Comparison of ENCODE assay signal across 1 cellular context in genomic region chr14:75648066-75648838, GRCh38.
A peak's percentile ranks its signal among the peaks of the same experiment; 100 is the strongest.
TF ChIP-seq lines count a peak whose summit lies in the region.

No MANE protein-coding gene starts in this region.

TF ChIP-seq in HepG2, 621 proteins besides CTCF, POLR2A, EP300 and RAD21 (continued from another document and continues in another):
- TF ChIP-seq HNF1B (CRISPR knock-in tag; IDR thresholded peaks at IDR 0.05) (peak; percentile 94), ZSCAN12 (CRISPR knock-in tag; IDR thresholded peaks at IDR 0.05) (no peak), KLF15 (CRISPR knock-in tag; IDR thresholded peaks at IDR 0.05; ENCODE audit: borderline replicate concordance) (no peak), ZNF615 (CRISPR knock-in tag; IDR thresholded peaks at IDR 0.05; ENCODE audit: borderline replicate concordance) (peak; percentile 71; the same call in 1 of the 2 replicates), GABPA (IDR thresholded peaks at IDR 0.05; ENCODE audit: low read depth, low read length) (no peak), GABPA (CRISPR knock-in tag; IDR thresholded peaks at IDR 0.05; ENCODE audit: low read depth) (no peak; the same call in 1 of the 2 replicates), GATA4 (IDR thresholded peaks at IDR 0.05; ENCODE audit: borderline replicate concordance, low read depth) (peak; percentile 79; the same call in 1 of the 2 replicates), ZNF761 (CRISPR knock-in tag; conservative IDR thresholded peaks at IDR 0.05) (no peak), CREB3 (CRISPR knock-in tag; IDR thresholded peaks at IDR 0.05) (no peak), ZNF691 (CRISPR knock-in tag; IDR thresholded peaks at IDR 0.05; ENCODE audit: borderline replicate concordance, low read depth) (peak; percentile 88), HOXA3 (CRISPR knock-in tag; IDR thresholded peaks at IDR 0.05) (peak; percentile 96), PLSCR1 (CRISPR knock-in tag; IDR thresholded peaks at IDR 0.05; ENCODE audit: borderline replicate concordance) (no peak), NFKB2 (CRISPR knock-in tag; IDR thresholded peaks at IDR 0.05; ENCODE audit: borderline replicate concordance) (no peak), PPARG (CRISPR knock-in tag; conservative IDR thresholded peaks at IDR 0.05) (peak; percentile 91), ARID3A (IDR thresholded peaks at IDR 0.05; ENCODE audit: low read depth, low read length) (peak; percentile 62; the same call in 1 of the 2 replicates), NR2F6 (IDR thresholded peaks at IDR 0.05) (peak; percentile 99), NR2F6 (CRISPR knock-in tag; IDR thresholded peaks at IDR 0.05) (peak; percentile 100), HDAC6 (IDR thresholded peaks at IDR 0.05; ENCODE audit: low read depth, low read length) (no peak), ZFY (CRISPR knock-in tag; IDR thresholded peaks at IDR 0.05) (no peak; the same call in 1 of the 2 replicates), ZNF83 (CRISPR knock-in tag; IDR thresholded peaks at IDR 0.05; ENCODE audit: borderline replicate concordance) (no peak), CSRNP1 (CRISPR knock-in tag; IDR thresholded peaks at IDR 0.05) (0 out of 2 replicates have a peak, but pooled peaks have one; percentile 31), ZBTB3 (CRISPR knock-in tag; IDR thresholded peaks at IDR 0.05; ENCODE audit: borderline replicate concordance, low read depth) (no peak), SNAPC4 (CRISPR knock-in tag; IDR thresholded peaks at IDR 0.05) (no peak), ARHGAP35 (CRISPR knock-in tag; IDR thresholded peaks at IDR 0.05; ENCODE audit: borderline replicate concordance) (no peak), ZNF382 (CRISPR knock-in tag; IDR thresholded peaks at IDR 0.05; ENCODE audit: borderline replicate concordance) (no peak), ATF7-NPFF (CRISPR knock-in tag; IDR thresholded peaks at IDR 0.05; ENCODE audit: low read depth) (no peak; the same call in 1 of the 2 replicates), SIX4 (CRISPR knock-in tag; IDR thresholded peaks at IDR 0.05) (peak; percentile 92), ZXDC (CRISPR knock-in tag; IDR thresholded peaks at IDR 0.05) (no peak), HIVEP1 (CRISPR knock-in tag; IDR thresholded peaks at IDR 0.05) (peak; percentile 58; the same call in 1 of the 2 replicates), EZH2 (conservative IDR thresholded peaks at IDR 0.05; ENCODE audit: low read depth, low read length) (no peak), IRX3 (CRISPR knock-in tag; IDR thresholded peaks at IDR 0.05; ENCODE audit: borderline replicate concordance, low read depth) (no peak), SMAD9 (CRISPR knock-in tag; IDR thresholded peaks at IDR 0.05) (no peak), RELA (CRISPR knock-in tag; IDR thresholded peaks at IDR 0.05) (no peak; the same call in 1 of the 2 replicates), DRAP1 (CRISPR knock-in tag; IDR thresholded peaks at IDR 0.05) (peak; percentile 74), SP4 (CRISPR knock-in tag; IDR thresholded peaks at IDR 0.05) (peak; percentile 54), ZNF276 (CRISPR knock-in tag; IDR thresholded peaks at IDR 0.05; ENCODE audit: low read depth) (no peak), CENPT (CRISPR knock-in tag; IDR thresholded peaks at IDR 0.05; ENCODE audit: low read depth) (no peak), USF2 (IDR thresholded peaks at IDR 0.05; ENCODE audit: low read depth, low read length) (no peak), USF2 (CRISPR knock-in tag; IDR thresholded peaks at IDR 0.05; ENCODE audit: borderline replicate concordance) (no peak; the same call in 1 of the 2 replicates), ZNF207 (IDR thresholded peaks at IDR 0.05; ENCODE audit: borderline replicate concordance) (no peak), ZNF7 (CRISPR knock-in tag; IDR thresholded peaks at IDR 0.05) (no peak), SNAPC2 (CRISPR knock-in tag; IDR thresholded peaks at IDR 0.05) (0 out of 2 replicates have a peak, but pooled peaks have one; percentile 59)
